Comparison of ENCODE assay signal across 8 cellular contexts in the genomic region with DNA sequence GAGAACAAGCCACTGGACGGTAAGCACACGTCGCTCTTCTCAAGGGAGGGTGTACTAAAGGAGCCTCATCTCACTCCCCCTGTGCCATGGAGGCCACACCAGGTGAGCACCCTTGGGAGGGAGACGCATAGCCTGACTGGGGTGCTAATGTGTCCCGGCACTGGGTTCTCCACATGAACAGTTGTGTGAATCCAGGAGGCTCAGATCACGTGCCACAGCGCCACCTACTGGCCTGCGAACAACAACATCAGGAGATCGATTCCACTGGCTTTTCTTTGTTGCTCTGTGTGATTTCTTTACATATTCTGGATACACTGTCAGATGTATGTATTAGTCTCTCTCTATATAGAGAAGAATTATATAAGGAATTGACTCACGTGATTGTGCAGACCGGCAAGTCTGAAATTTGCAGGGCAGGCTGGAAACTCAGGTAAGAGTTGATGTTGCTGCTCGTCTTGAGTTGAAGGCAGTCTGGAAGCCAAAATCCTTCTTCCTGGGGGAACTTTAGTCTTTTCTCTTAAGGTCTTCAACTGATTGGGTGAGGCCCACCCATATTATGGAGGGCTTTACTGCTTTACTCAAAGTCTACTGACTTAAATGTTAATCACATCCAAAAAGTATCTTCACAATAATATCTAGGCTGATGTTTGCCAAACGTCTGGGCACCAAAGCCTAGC. TPM values are rescaled to one million over a fixed set of nuclear protein-coding genes. Genes with fewer than 3 reads are reported as not detected.
DNase-seq lines count a peak whose midpoint lies in the region; ATAC-seq and TF ChIP-seq lines count a peak whose summit lies in the region.
"Not testable (repeated sequence)": the region's sequence is repeated elsewhere in the genome, so short reads cannot be mapped to it uniquely, and the experiment has no call there.

No MANE protein-coding gene starts in this region.

- not testable (repeated sequence) for H3K4me3 Mint-ChIP-seq in CD14-positive monocyte

- H3K79me1 ChIP-seq in mesendoderm (ENCODE audit: low read length): not testable (repeated sequence)

- not testable (repeated sequence) for H3K4me2 ChIP-seq in mesendoderm (ENCODE audit: low read length)

- not testable (repeated sequence) for H3K27ac ChIP-seq in mesendoderm (ENCODE audit: low read depth, low read length)

- not testable (repeated sequence) for H3K4me1 Mint-ChIP-seq in CD14-positive monocyte

- not testable (repeated sequence) for H3K36me3 ChIP-seq in mesendoderm (ENCODE audit: control insufficient read depth, insufficient read depth, low read length)

- not testable (repeated sequence) for H3K27ac Mint-ChIP-seq in CD14-positive monocyte

- not testable (repeated sequence) for H3K23ac ChIP-seq in mesendoderm (ENCODE audit: low read length)

- not testable (repeated sequence) for H4K5ac ChIP-seq in mesendoderm (ENCODE audit: low read length)

- not testable (repeated sequence) for H3K18ac ChIP-seq in mesendoderm (ENCODE audit: low read length)

- peak; percentile 80 for TF ChIP-seq CTCF in CD14-positive monocyte (IDR thresholded peaks at IDR 0.05)
- TF ChIP-seq CTCF in epithelial cell of proximal tubule (conservative IDR thresholded peaks at IDR 0.05; ENCODE audit: low read depth, low read length): peak; percentile 65

- not testable (repeated sequence) for H2BK15ac ChIP-seq in mesendoderm (replicated peaks; ENCODE audit: low read depth)

- peak; percentile 50 for ATAC-seq in GM19463 (IDR thresholded peaks at IDR 0.05; ENCODE audit: unreplicated experiment)

- intact Hi-C loops in CD14-positive monocyte (cut with micrococcal nuclease): loop anchor here in 1 of 2 donors (2.0 kb wide), 1 partner anchor 121 kb away; no protein-coding TSS in a partner anchor

- H3K9me3 Mint-ChIP-seq in CD14-positive monocyte: peaks cover 0 to 14% (median 9%) of the 10 kb centered on the region in 7 donors

- not testable (repeated sequence) for H3K79me2 ChIP-seq in mesendoderm (ENCODE audit: control insufficient read depth, insufficient read depth, low read length)

- not testable (repeated sequence) for H3K56ac ChIP-seq in mesendoderm (ENCODE audit: low read length)

- not testable (repeated sequence) for H3K4ac ChIP-seq in mesendoderm (ENCODE audit: low read depth, low read length)

- not testable (repeated sequence) for H2AK5ac ChIP-seq in mesendoderm (ENCODE audit: low read length)

- not testable (repeated sequence) for H3K4me1 ChIP-seq in mesendoderm (ENCODE audit: control insufficient read depth, low read depth, low read length)

- no CpG with 5 or more reads among the region's 13 CpGs for WGBS in mesendoderm (ENCODE audit: extremely low coverage, insufficient coverage, low lambda C conversion rate)

- H3K4me3 ChIP-seq in epithelial cell of proximal tubule (ENCODE audit: low read depth, low read length); mesendoderm (ENCODE audit: low read length): not testable (repeated sequence)

- not testable (repeated sequence) for H3K9ac ChIP-seq in mesendoderm (ENCODE audit: low read length)

- not testable (repeated sequence) for H2BK120ac ChIP-seq in mesendoderm (ENCODE audit: low read depth, low read length)

- H4K8ac ChIP-seq in mesendoderm (ENCODE audit: low read depth, low read length): not testable (repeated sequence)

- not testable (repeated sequence) for H3K27me3 ChIP-seq in mesendoderm (ENCODE audit: insufficient read depth, low read length, poor library complexity)

- H3K36me3 Mint-ChIP-seq in CD14-positive monocyte: not testable (repeated sequence)

- H3K27me3 Mint-ChIP-seq in CD14-positive monocyte (ENCODE audit: low read depth in 3 of 3): not testable (repeated sequence)

- DNase-seq in CD14-positive monocyte (ENCODE audit: low spot score) (peak; percentile 55), Kasumi-1 (lab: John Stamatoyannopoulos, UW) (peak; percentile 61 to 63), SHP77 (lab: John Stamatoyannopoulos, UW) (peak; percentile 22 to 47), mesendoderm (peak; percentile 50)
- peak; percentile 65 to 67 for DNase-seq in activated T-cell treated with anti-CD3 and anti-CD28 coated beads, Interleukin-2, amount 50 U/mL, for 48 hours
- DNase-seq in epithelial cell of proximal tubule (ENCODE audit: low read depth): not testable (repeated sequence)
- DNase-seq in stimulated activated CD4-positive, alpha-beta T cell treated with anti-CD3 and anti-CD28 coated beads, TNF-alpha, amount 100 ng/mL, for 24 hours (ENCODE audit: low read depth in 3 of 3): peak; percentile 9 to 48 (median 22)

- H2BK5ac ChIP-seq in mesendoderm (ENCODE audit: low read length): not testable (repeated sequence)

RNA-seq across cellular contexts. Expression of gene CLEC18B, which starts 8.9 kb away (rescaled TPM):
- polyA plus RNA-seq in CD14-positive monocyte: not detected
- 0.43 and 18.7 TPM in 2 replicates for total RNA-seq in epithelial cell of proximal tubule
- polyA plus RNA-seq in mesendoderm (2013, experiment 1 of 2): 0.01 TPM
- 0.06 TPM for polyA plus RNA-seq in mesendoderm (2013, experiment 2 of 2)

RNA-seq across cellular contexts. Expression of gene NPIPB15, which starts 54.1 kb away (rescaled TPM):
- polyA plus RNA-seq in CD14-positive monocyte: not detected
- 0.36 TPM in 1 of 2 replicates, not detected in the other for total RNA-seq in epithelial cell of proximal tubule
- not detected for polyA plus RNA-seq in mesendoderm (2013, experiment 1 of 2)
- 0.04 TPM for polyA plus RNA-seq in mesendoderm (2013, experiment 2 of 2)
